8 cellular contexts compared by ENCODE assay signal in the genomic region with DNA sequence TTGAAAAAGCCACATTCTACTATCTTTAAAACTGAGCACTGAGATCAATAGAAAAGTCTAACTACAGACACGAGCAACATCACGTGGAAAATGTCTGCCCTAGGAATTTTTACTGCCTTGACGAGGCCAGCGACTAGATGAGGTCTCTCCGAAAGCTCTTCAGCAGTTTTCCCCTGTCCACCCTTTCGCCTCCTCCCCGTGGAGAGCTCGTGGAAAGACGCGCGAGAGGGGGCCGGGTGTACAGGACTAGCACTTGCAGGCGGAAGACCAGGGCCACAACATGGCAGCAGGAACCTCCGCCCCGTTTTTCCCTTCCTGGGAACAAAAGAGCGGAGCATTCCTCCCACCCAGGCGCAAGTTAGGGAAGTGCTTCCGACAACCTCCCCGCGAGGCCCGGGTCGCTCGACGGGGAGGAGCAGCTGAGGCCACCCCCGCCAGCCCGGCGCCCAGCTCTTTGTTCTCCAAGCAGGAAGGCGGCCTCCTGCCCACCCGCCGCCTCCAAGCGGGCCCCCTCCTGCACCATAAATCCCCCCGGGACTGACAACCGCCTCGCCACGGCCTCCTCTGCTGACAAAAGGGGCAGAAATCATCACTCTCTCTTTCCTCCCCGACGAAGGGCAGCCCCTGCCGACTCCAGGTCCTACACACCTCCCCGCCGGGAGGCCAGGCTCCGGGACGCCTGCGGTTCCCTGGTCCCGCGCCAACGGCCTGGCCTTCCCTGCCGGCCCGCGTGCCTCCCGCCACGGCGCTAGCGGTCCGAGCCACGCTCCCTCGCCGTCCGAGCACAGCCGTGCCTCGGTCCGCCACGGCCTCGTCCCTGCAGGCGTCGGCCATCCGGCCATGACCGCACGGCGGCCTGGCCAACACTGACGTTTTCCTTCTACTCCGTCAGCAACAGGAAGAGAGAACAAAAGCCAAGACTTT. TPM values are rescaled to one million over a fixed set of nuclear protein-coding genes. Genes with fewer than 3 reads are reported as not detected.
A peak's percentile ranks its signal among the peaks of the same experiment; 100 is the strongest.
DNase-seq lines count a peak whose midpoint lies in the region; ATAC-seq and TF ChIP-seq lines count a peak whose summit lies in the region.

No MANE protein-coding gene starts in this region.

- H3K27me3 Mint-ChIP-seq in IgD-negative memory B cell, result no peaks in the 10 kb centered on the region

- peak overlapping the region; percentile 98 to 100 (median 99) for H3K27ac Mint-ChIP-seq in IgD-negative memory B cell

- peak overlapping the region; percentile 86 for H3K4me3 ChIP-seq in AG10803 (ENCODE audit: low read length)
- peak overlapping the region; percentile 98 for H3K4me3 ChIP-seq in WI38 (ENCODE audit: low read depth, low read length)
- peak overlapping the region; percentile 90 for H3K4me3 ChIP-seq in kidney epithelial cell (ENCODE audit: low read depth, low read length)

- peak; percentile 60 for DNase-seq in AG10803 (ENCODE audit: low read depth)
- peak; percentile 48 for DNase-seq in central memory CD4-positive, alpha-beta T cell
- no peak for DNase-seq in kidney epithelial cell (ENCODE audit: low read depth)
- peak in 2 of 3 donors; percentile 15 to 40 for DNase-seq in stimulated activated CD4-positive, alpha-beta T cell treated with anti-CD3 and anti-CD28 coated beads, Interleukin-12 subunit alpha, Interleukin-12 subunit beta, amount 100 ng/mL, for 48 hours (ENCODE audit: low read depth in 2 of 3, low spot score in 1 of 3)

- H3K36me3 Mint-ChIP-seq in IgD-negative memory B cell, result peaks cover 8% of the 10 kb centered on the region

- peak overlapping the region; percentile 95 to 100 (median 97) for H3K4me3 Mint-ChIP-seq in IgD-negative memory B cell

- no peaks in the 10 kb centered on the region for H3K27me3 ChIP-seq in kidney epithelial cell (ENCODE audit: control insufficient read depth, insufficient read depth, low read length)

- TF ChIP-seq CTCF in AG10803 (conservative IDR thresholded peaks at IDR 0.05; ENCODE audit: low read length) (no peak), WI38 (IDR thresholded peaks at IDR 0.05; ENCODE audit: low read depth, low read length) (no peak), kidney epithelial cell (IDR thresholded peaks at IDR 0.05; ENCODE audit: insufficient read depth, low read length, poor library complexity, severe bottlenecking) (no peak)

- ATAC-seq in GM19043 (IDR thresholded peaks at IDR 0.05; ENCODE audit: low read depth, unreplicated experiment) (peak; percentile 2), GM18873 (IDR thresholded peaks at IDR 0.05; ENCODE audit: low FRiP score, unreplicated experiment) (no peak)

- H3K4me1 Mint-ChIP-seq in IgD-negative memory B cell, result peaks cover 16 to 39% (median 28%) of the 10 kb centered on the region in 3 donors

- H3K9me3 Mint-ChIP-seq in IgD-negative memory B cell, result no peaks in the 10 kb centered on the region

- H3K36me3 ChIP-seq in kidney epithelial cell (ENCODE audit: control insufficient read depth, insufficient read depth, low read length), result peaks cover 6% of the 10 kb centered on the region

RNA-seq across cellular contexts. Expression of a gene that starts 0.8 kb away (rescaled TPM):
- 530 TPM for polyA plus RNA-seq in IgD-negative memory B cell
- 810 and 813 TPM in 2 replicates for total RNA-seq in kidney epithelial cell

RNA-seq across cellular contexts. Expression of a gene that starts 50.0 kb away (rescaled TPM):
- polyA plus RNA-seq in IgD-negative memory B cell, result 27.2 TPM
- total RNA-seq in kidney epithelial cell, result 29.0 and 31.0 TPM in 2 replicates

RNA-seq across cellular contexts. Expression of a gene that starts 56.8 kb away (rescaled TPM):
- 49.3 TPM for polyA plus RNA-seq in IgD-negative memory B cell
- 21.7 and 23.1 TPM in 2 replicates for total RNA-seq in kidney epithelial cell
